ENCODE assay signal across 10 cellular contexts in genomic region chr10:104127411-104127810, GRCh38. TPM values are rescaled to one million over a fixed set of nuclear protein-coding genes. Genes with fewer than 3 reads are reported as not detected.
DNase-seq lines count a peak whose midpoint lies in the region; ATAC-seq and TF ChIP-seq lines count a peak whose summit lies in the region.
"Had no signal": no experiment of that assay in that cellular context is flagged by ENCODE, and none has a peak within 500 bp of the region (broad histone marks: within the 10 kb centered on the region; RNA-seq: fewer than 3 reads in every experiment).

No MANE protein-coding gene starts in this region.

- no peak overlapping the region for H4K91ac ChIP-seq in mesenchymal stem cell (ENCODE audit: low read length)

- intact Hi-C loops in body of pancreas (cut with DNase I) = no loop called here
- intact Hi-C loops in sigmoid colon (cut with DNase I) = no loop called here

- no peak for TF ChIP-seq EP300 in sigmoid colon (IDR thresholded peaks at IDR 0.05)

- no peak overlapping the region for H2AK5ac ChIP-seq in mesenchymal stem cell (ENCODE audit: low read length, severe bottlenecking)

- peaks cover 7% of the 10 kb centered on the region for H3K36me3 Mint-ChIP-seq in neural crest cell (ENCODE audit: low read depth)

- H3K27me3 ChIP-seq in body of pancreas = no peaks in the 10 kb centered on the region
- H3K27me3 ChIP-seq in sigmoid colon = no peaks in the 10 kb centered on the region
- H3K27me3 ChIP-seq in mesenchymal stem cell (ENCODE audit: control insufficient read depth in 1 of 2, insufficient read depth in 1 of 2, low read length in 2 of 2) = no peaks in the 10 kb centered on the region
- H3K27me3 ChIP-seq: BLaER1 had no signal

- no peak overlapping the region for H2BK120ac ChIP-seq in mesenchymal stem cell (ENCODE audit: low read depth, low read length)

- no peaks in the 10 kb centered on the region for H3K27me3 Mint-ChIP-seq in neural crest cell (ENCODE audit: low read depth)

- H3K27ac Mint-ChIP-seq in neural crest cell (ENCODE audit: unreplicated experiment) = peak overlapping the region; percentile 27

- no peak overlapping the region for H4K8ac ChIP-seq in mesenchymal stem cell (ENCODE audit: low read length)

- H3K36me3 ChIP-seq in body of pancreas (replicated peaks in 1 of 2; ENCODE audit: insufficient read depth in 1 of 2, low read depth in 2 of 2) = no peaks in the 10 kb centered on the region
- H3K36me3 ChIP-seq in sigmoid colon = peaks cover 0 to 9% (median 0%) of the 10 kb centered on the region in 4 donors
- H3K36me3 ChIP-seq in mesenchymal stem cell (ENCODE audit: control insufficient read depth in 1 of 2, insufficient read depth in 2 of 2, low read depth in 1 of 2, low read length in 2 of 2) = peaks cover 0 to 23% of the 10 kb centered on the region in 2 experiments

- H3K4me2 ChIP-seq in mesenchymal stem cell (ENCODE audit: low read length, poor library complexity, severe bottlenecking) = no peak overlapping the region
- H3K4me2 ChIP-seq: BLaER1 had no signal

- H2AFZ ChIP-seq in mesenchymal stem cell (ENCODE audit: low read depth, low read length) = no peak overlapping the region

- H3K18ac ChIP-seq in mesenchymal stem cell (ENCODE audit: low read depth in 1 of 2, low read length in 2 of 2) = no peak overlapping the region

- no peak overlapping the region for H3K14ac ChIP-seq in mesenchymal stem cell (ENCODE audit: low read length in 2 of 2)

- in situ Hi-C loops in KBM-7 (cut with MboI; ENCODE audit: low pct_unique_long_range_greater_than_20kb, low sequenced_read_pairs) = no loop called here

- peak; percentile 16 for DNase-seq in NCI-H2171 treated with DMSO at 0.1 percent for 48 hours (lab: John Stamatoyannopoulos, UW)
- DNase-seq in NCI-H2171 (lab: John Stamatoyannopoulos, UW) = no peak
- peak; percentile 38 for DNase-seq in KBM-7
- DNase-seq in body of pancreas = peak in 2 of 4 donors; percentile 7 to 12
- no peak for DNase-seq in neural crest cell (ENCODE audit: low read depth, low spot score)
- DNase-seq in sigmoid colon = no peak
- no peak for DNase-seq in NCI-H1092 (lab: John Stamatoyannopoulos, UW)
- no peak for DNase-seq in mesenchymal stem cell

- no peak overlapping the region for H2BK12ac ChIP-seq in mesenchymal stem cell (ENCODE audit: low read length in 2 of 2)

- no peak overlapping the region for H3K4ac ChIP-seq in mesenchymal stem cell (ENCODE audit: low read depth in 1 of 2, low read length in 2 of 2)

- H3K4me3 ChIP-seq in body of pancreas = no peak overlapping the region
- no peak overlapping the region for H3K4me3 ChIP-seq in sigmoid colon
- H3K4me3 ChIP-seq in mesenchymal stem cell (ENCODE audit: insufficient read depth in 1 of 2, low read depth in 1 of 2, low read length in 2 of 2) = no peak overlapping the region
- H3K4me3 ChIP-seq: BLaER1 had no signal

- no peak overlapping the region for H3K23ac ChIP-seq in mesenchymal stem cell (ENCODE audit: low read length in 2 of 2)

- H3K79me1 ChIP-seq in mesenchymal stem cell (replicated peaks; ENCODE audit: low read length, poor library complexity, severe bottlenecking) = no peaks in the 10 kb centered on the region

- no peak overlapping the region for H2BK5ac ChIP-seq in mesenchymal stem cell (ENCODE audit: low read depth, low read length, poor library complexity, severe bottlenecking)

- peaks cover 18% of the 10 kb centered on the region for H3K4me1 Mint-ChIP-seq in neural crest cell

- peak; percentile 9 for ATAC-seq in body of pancreas

- no peaks in the 10 kb centered on the region for H3K9me3 ChIP-seq in body of pancreas
- H3K9me3 ChIP-seq in sigmoid colon = no peaks in the 10 kb centered on the region
- no peaks in the 10 kb centered on the region for H3K9me3 ChIP-seq in mesenchymal stem cell (ENCODE audit: control insufficient read depth, low read length)
- H3K9me3 ChIP-seq: BLaER1 had no signal

- TF ChIP-seq CTCF in body of pancreas (IDR thresholded peaks at IDR 0.05) (peak in 1 of 7 experiments; percentile 13), neural crest cell (conservative IDR thresholded peaks at IDR 0.05) (peak; percentile 40), sigmoid colon (IDR thresholded peaks at IDR 0.05) (no peak)

- H3K27ac ChIP-seq in body of pancreas (no peak overlapping the region), sigmoid colon (no peak overlapping the region), mesenchymal stem cell (ENCODE audit: low read length, poor library complexity, severe bottlenecking) (no peak overlapping the region)
- H3K27ac ChIP-seq: BLaER1 had no signal

- H3K4me1 ChIP-seq in body of pancreas (no peaks in the 10 kb centered on the region), sigmoid colon (peaks cover 0 to 5% (median 0%) of the 10 kb centered on the region in 4 donors), mesenchymal stem cell (ENCODE audit: control insufficient read depth, insufficient read depth, low read depth, low read length) (peaks cover 1% of the 10 kb centered on the region)

- TF ChIP-seq POLR2A in body of pancreas (IDR thresholded peaks at IDR 0.05) (no peak), sigmoid colon (IDR thresholded peaks at IDR 0.05) (no peak)

- WGBS in body of pancreas, 2 donors = 71 to 88% methylated on average over 2 of the region's 2 CpGs
- 82 to 86% methylated on average over 2 of the region's 2 CpGs for WGBS in sigmoid colon, 2 donors
- 92% methylated on average over 2 of the region's 2 CpGs for WGBS in mesenchymal stem cell

- no peaks in the 10 kb centered on the region for H3K9me3 Mint-ChIP-seq in neural crest cell

- no peak overlapping the region for H3K9ac ChIP-seq in mesenchymal stem cell (ENCODE audit: low read length)
- H3K9ac ChIP-seq: BLaER1 had no signal

- peak overlapping the region; percentile 51 for H3K4me3 Mint-ChIP-seq in neural crest cell

- H2BK15ac ChIP-seq in mesenchymal stem cell (ENCODE audit: low read depth, poor library complexity, severe bottlenecking) = no peak overlapping the region

RNA-seq across cellular contexts. Expression of gene SFR1, which starts 5.4 kb away (rescaled TPM):
- 1 to 10 TPM; 3.3 to 5.2 TPM for total RNA-seq in body of pancreas
- total RNA-seq in neural crest cell = 13.9 and 14.0 TPM in 2 replicates
- total RNA-seq in sigmoid colon = 10 to 100 TPM in 2 of 4 donors, 1 to 10 TPM in 2; 6.1 to 13.9 (median 10.5) TPM
- 1 to 10 TPM; 6.6 to 7.2 (median 6.9) TPM for polyA plus RNA-seq in sigmoid colon
- polyA plus RNA-seq in mesenchymal stem cell (2013, experiment 1 of 2) = 4.2 TPM
- polyA plus RNA-seq in mesenchymal stem cell (2013, experiment 2 of 2) = 4.8 TPM

RNA-seq across cellular contexts. Expression of gene COL17A1, which starts 41.7 kb away (rescaled TPM):
- total RNA-seq in body of pancreas (1 to 10 TPM in 1 of 2 donors, not detected in 1; 3.6 TPM), neural crest cell (not detected in 2 replicates), sigmoid colon (not detected)
- 10 to 100 TPM; 18.7 to 67.4 (median 24.0) TPM for polyA plus RNA-seq in sigmoid colon
- 0.01 TPM for polyA plus RNA-seq in mesenchymal stem cell (2013, experiment 1 of 2)
- polyA plus RNA-seq in mesenchymal stem cell (2013, experiment 2 of 2) = not detected
- total RNA-seq: NCI-H460 had no signal

Comparison
In these comparisons a context has a peak if more than half of its experiments do, and no peak if none do; other contexts are left out.
1. DNase-seq: peak in NCI-H2171 treated with DMSO at 0.1 percent for 48 hours (single experiment) and KBM-7 (single experiment); none in NCI-H2171 (single experiment), neural crest cell (single experiment), sigmoid colon (single experiment), NCI-H1092 (single experiment) and mesenchymal stem cell (single experiment).